Comparison of ENCODE assay signal across 18 cellular contexts in the genomic region with DNA sequence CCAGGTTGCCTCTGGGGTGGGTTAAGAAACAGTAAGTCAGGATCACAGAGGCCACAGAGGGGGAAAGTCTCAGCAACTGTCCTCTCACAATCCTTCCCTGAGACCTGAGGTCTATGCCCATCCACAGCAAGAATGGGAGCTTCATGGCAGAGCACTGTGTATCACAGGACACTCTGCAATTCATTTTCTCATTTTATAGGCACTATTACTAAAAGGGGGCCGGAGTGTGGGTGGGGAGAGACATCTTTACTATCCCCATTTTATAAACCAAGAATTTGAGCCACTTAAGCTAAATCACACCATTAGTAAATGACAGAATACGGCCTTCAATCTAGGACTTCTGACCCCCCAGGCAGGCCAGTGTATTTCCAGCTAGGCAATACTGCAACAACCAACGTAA.
A peak's percentile ranks its signal among the peaks of the same experiment; 100 is the strongest.
DNase-seq lines count a peak whose midpoint lies in the region; ATAC-seq and TF ChIP-seq lines count a peak whose summit lies in the region.
"Had no signal": no experiment of that assay in that cellular context is flagged by ENCODE, and none has a peak within 500 bp of the region (broad histone marks: within the 10 kb centered on the region; RNA-seq: fewer than 3 reads in every experiment).

No MANE protein-coding gene starts in this region.

- peaks cover 35% of the 10 kb centered on the region for H3K4me1 Mint-ChIP-seq in endothelial cell (ENCODE audit: unreplicated experiment)
- H3K4me1 Mint-ChIP-seq in nephron progenitor cell: peaks cover 70% of the 10 kb centered on the region
- H3K4me1 Mint-ChIP-seq: stimulated activated effector memory CD8-positive, alpha-beta T cell treated with anti-CD3 and anti-CD28 coated beads, Interleukin-12 subunit alpha, Interleukin-12 subunit beta, amount 100 ng/mL, for 72 hours had no signal

- no peaks in the 10 kb centered on the region for H3K9me3 Mint-ChIP-seq in endothelial cell (ENCODE audit: unreplicated experiment)
- no peaks in the 10 kb centered on the region for H3K9me3 Mint-ChIP-seq in nephron progenitor cell
- H3K9me3 Mint-ChIP-seq: activated CD8-positive, alpha-beta T cell treated with anti-CD3 and anti-CD28 coated beads for 36 hours; stimulated activated effector memory CD8-positive, alpha-beta T cell treated with anti-CD3 and anti-CD28 coated beads, Interleukin-12 subunit alpha, Interleukin-12 subunit beta, amount 100 ng/mL, for 72 hours had no signal

- intact Hi-C loops in adrenal gland (cut with DNase I) (no loop called here), uterus (cut with DNase I; ENCODE audit: low total_unique reads) (no loop called here)

- no peaks in the 10 kb centered on the region for H3K27me3 ChIP-seq in adrenal gland
- H3K27me3 ChIP-seq in uterus: no peaks in the 10 kb centered on the region
- H3K27me3 ChIP-seq: SJCRH30 had no signal

- peak overlapping the region; percentile 80 for H3K27ac Mint-ChIP-seq in endothelial cell (ENCODE audit: unreplicated experiment)
- H3K27ac Mint-ChIP-seq in nephron progenitor cell: peak overlapping the region; percentile 89
- H3K27ac Mint-ChIP-seq: activated CD8-positive, alpha-beta T cell treated with anti-CD3 and anti-CD28 coated beads for 36 hours; activated T-cell treated with anti-CD3 and anti-CD28 coated beads, Interleukin-2, amount 50 U/mL, for 24 hours; stimulated activated effector memory CD8-positive, alpha-beta T cell treated with anti-CD3 and anti-CD28 coated beads, Interleukin-12 subunit alpha, Interleukin-12 subunit beta, amount 100 ng/mL, for 72 hours had no signal

- H3K27ac ChIP-seq in adrenal gland (peak overlapping the region in 3 of 5 donors; percentile 6 to 69 (median 9)), uterus (peak overlapping the region; percentile 29 to 50)
- H3K27ac ChIP-seq: PC-9, SJCRH30 had no signal

- DNase-seq in adrenal gland (no peak), endothelial cell (ENCODE audit: low spot score) (no peak), nephron progenitor cell (no peak), uterus (no peak), DMS 273 treated with DMSO at 0.1 percent for 48 hours (lab: John Stamatoyannopoulos, UW) (no peak)
- no peak for DNase-seq in effector CD8-positive, alpha-beta T cell (lab: John Stamatoyannopoulos, UW)
- DNase-seq: activated CD8-positive, alpha-beta T cell treated with anti-CD3 and anti-CD28 coated beads for 36 hours; activated naive CD4-positive, alpha-beta T cell treated with anti-CD3 and anti-CD28 coated beads, Interleukin-2, amount 50 U/mL, for 16 hours; activated T-cell treated with anti-CD3 and anti-CD28 coated beads, Interleukin-2, amount 50 U/mL, for 24 hours; AML-193; COR-L47; EL; H7; left cardiac atrium; PC-9; SJCRH30 had no signal

- H3K4me3 ChIP-seq in adrenal gland: no peak overlapping the region
- no peak overlapping the region for H3K4me3 ChIP-seq in uterus
- H3K4me3 ChIP-seq: PC-9, SJCRH30 had no signal

- 83 to 94% (median 90%) methylated on average over 3 of the region's 3 CpGs for WGBS in adrenal gland, 4 donors

- H3K9me3 ChIP-seq in adrenal gland (replicated peaks in 1 of 3) (no peaks in the 10 kb centered on the region), uterus (no peaks in the 10 kb centered on the region)

- H3K4me3 Mint-ChIP-seq in endothelial cell (ENCODE audit: unreplicated experiment) (no peak overlapping the region), nephron progenitor cell (peak overlapping the region; percentile 47)
- H3K4me3 Mint-ChIP-seq: activated CD8-positive, alpha-beta T cell treated with anti-CD3 and anti-CD28 coated beads for 36 hours; activated T-cell treated with anti-CD3 and anti-CD28 coated beads, Interleukin-2, amount 50 U/mL, for 24 hours; stimulated activated effector memory CD8-positive, alpha-beta T cell treated with anti-CD3 and anti-CD28 coated beads, Interleukin-12 subunit alpha, Interleukin-12 subunit beta, amount 100 ng/mL, for 72 hours had no signal

- TF ChIP-seq CTCF in adrenal gland (IDR thresholded peaks at IDR 0.05) (no peak), endothelial cell (IDR thresholded peaks at IDR 0.05; ENCODE audit: unreplicated experiment) (no peak), nephron progenitor cell (IDR thresholded peaks at IDR 0.05) (no peak), uterus (IDR thresholded peaks at IDR 0.05) (no peak)

- H3K27me3 Mint-ChIP-seq in endothelial cell (ENCODE audit: unreplicated experiment): no peaks in the 10 kb centered on the region
- H3K27me3 Mint-ChIP-seq in nephron progenitor cell (ENCODE audit: low read depth, poor library complexity): no peaks in the 10 kb centered on the region

- no peak for TF ChIP-seq POLR2A in adrenal gland (IDR thresholded peaks at IDR 0.05)
- no peak for TF ChIP-seq POLR2A in uterus (IDR thresholded peaks at IDR 0.05)

- H3K4me1 ChIP-seq in adrenal gland (replicated peaks in 1 of 2): peaks cover 35 to 56% of the 10 kb centered on the region in 2 donors
- peaks cover 0 to 10% of the 10 kb centered on the region in 2 donors for H3K4me1 ChIP-seq in uterus

- H3K36me3 ChIP-seq in adrenal gland (replicated peaks in 1 of 2) (no peaks in the 10 kb centered on the region), uterus (no peaks in the 10 kb centered on the region)

- no peak for ATAC-seq in GM19023 (IDR thresholded peaks at IDR 0.05; ENCODE audit: unreplicated experiment)
- ATAC-seq: activated CD8-positive, alpha-beta T cell treated with anti-CD3 and anti-CD28 coated beads for 36 hours; stimulated activated effector memory CD8-positive, alpha-beta T cell treated with anti-CD3 and anti-CD28 coated beads, Interleukin-12 subunit alpha, Interleukin-12 subunit beta, amount 100 ng/mL, for 72 hours had no signal

- H3K36me3 Mint-ChIP-seq in endothelial cell (ENCODE audit: low read depth, unreplicated experiment) (no peaks in the 10 kb centered on the region), nephron progenitor cell (ENCODE audit: low read depth) (peaks cover 35% of the 10 kb centered on the region)
- H3K36me3 Mint-ChIP-seq: stimulated activated effector memory CD8-positive, alpha-beta T cell treated with anti-CD3 and anti-CD28 coated beads, Interleukin-12 subunit alpha, Interleukin-12 subunit beta, amount 100 ng/mL, for 72 hours had no signal
